Comparison of ENCODE assay signal across 19 cellular contexts in genomic region chr13:31322025-31322424, GRCh38.
DNase-seq lines count a peak whose midpoint lies in the region; ATAC-seq, FAIRE-seq and TF ChIP-seq lines count a peak whose summit lies in the region.
"Had no signal": no experiment of that assay in that cellular context is flagged by ENCODE, and none has a peak within 500 bp of the region (broad histone marks: within the 10 kb centered on the region; RNA-seq: fewer than 3 reads in every experiment).

No MANE protein-coding gene starts in this region.

- no peaks in the 10 kb centered on the region for H3K27me3 Mint-ChIP-seq in activated T-cell treated with anti-CD3 and anti-CD28 coated beads, Interleukin-2, amount 50 U/mL, for 4 hours (ENCODE audit: low read depth)
- H3K27me3 Mint-ChIP-seq: brain; CD4-positive, alpha-beta T cell had no signal

- H3K27ac ChIP-seq in GM12878 (ENCODE audit: control insufficient read depth, insufficient read depth) = no peak overlapping the region
- H3K27ac ChIP-seq in thyroid gland = no peak overlapping the region
- H3K27ac ChIP-seq: 22Rv1, heart left ventricle, thoracic aorta had no signal

- no peaks in the 10 kb centered on the region; the same call in 2 of the 3 replicates for H3K9me3 ChIP-seq in GM12878 (replicated peaks; ENCODE audit: control insufficient read depth, insufficient read depth, low read length)
- H3K9me3 ChIP-seq in thyroid gland = no peaks in the 10 kb centered on the region
- H3K9me3 ChIP-seq: heart left ventricle, mucosa of descending colon, thoracic aorta had no signal

- no peaks in the 10 kb centered on the region for H3K9me3 Mint-ChIP-seq in activated T-cell treated with anti-CD3 and anti-CD28 coated beads, Interleukin-2, amount 50 U/mL, for 4 hours

- WGBS in GM12878 (ENCODE audit: insufficient coverage, insufficient replicate concordance, low lambda C conversion rate, missing lambda C conversion rate) = 27% methylated on average over 3 of the region's 3 CpGs
- 59 to 78% methylated on average over 3 of the region's 3 CpGs for WGBS in thyroid gland, 2 donors

- ATAC-seq in GM12878 (peak; percentile 21), Right ventricle myocardium superior (ENCODE audit: poor library complexity) (peak; percentile 87), GM21528 (IDR thresholded peaks at IDR 0.05; ENCODE audit: low FRiP score, unreplicated experiment) (no peak)
- ATAC-seq in activated T-cell treated with anti-CD3 and anti-CD28 coated beads, Interleukin-2, amount 50 U/mL, for 4 hours = no peak
- ATAC-seq: mucosa of descending colon, WTC11 had no signal

- DNase-seq in DMS 273 (lab: John Stamatoyannopoulos, UW; ENCODE audit: unreplicated experiment) = peak; percentile 7
- no peak for DNase-seq in DMS 273 treated with DMSO at 0.1 percent for 48 hours (lab: John Stamatoyannopoulos, UW)
- DNase-seq in GM12878 (ENCODE audit: low read depth, low spot score) = no peak
- peak; percentile 53 for DNase-seq in Right ventricle myocardium superior
- DNase-seq in thyroid gland = peak; percentile 5
- DNase-seq in activated CD4-positive, alpha-beta T cell treated with anti-CD3 and anti-CD28 coated beads, Interleukin-2, amount 50 U/mL, for 48 hours = no peak
- no peak for DNase-seq in activated T-cell treated with anti-CD3 and anti-CD28 coated beads, Interleukin-2, amount 50 U/mL, for 4 hours
- DNase-seq: activated gamma-delta T cell treated with Interleukin-2 at 50 U/mL for 16 hours; CD4-positive, alpha-beta T cell; endodermal cell; mucosa of descending colon; NCI-H1417 treated with DMSO at 0.1 percent for 48 hours had no signal

- H3K27me3 ChIP-seq in GM12878 (replicated peaks in 1 of 2; ENCODE audit: control insufficient read depth in 2 of 2, insufficient read depth in 2 of 2, low read length in 1 of 2) = no peaks in the 10 kb centered on the region
- no peaks in the 10 kb centered on the region for H3K27me3 ChIP-seq in thyroid gland
- H3K27me3 ChIP-seq: heart left ventricle had no signal

- H4K20me1 ChIP-seq in GM12878 (ENCODE audit: control insufficient read depth, insufficient read depth) = no peaks in the 10 kb centered on the region

- no peak overlapping the region for H2AFZ ChIP-seq in GM12878 (ENCODE audit: control insufficient read depth, low read depth, low read length)

- no peak for TF ChIP-seq CTCF in GM12878 (IDR thresholded peaks at IDR 0.05 in 2 of 3, conservative IDR thresholded peaks at IDR 0.05 in 1 of 3; ENCODE audit: control insufficient read depth in 2 of 3, extremely low read depth in 1 of 3, insufficient read depth in 1 of 3, low read depth in 3 of 3, low read length in 3 of 3)
- no peak for TF ChIP-seq CTCF in thyroid gland (IDR thresholded peaks at IDR 0.05)

- RAD21 ChIA-PET in GM12878 (lab: Charles Lee; ENCODE audit: unreplicated experiment) = no interaction called here

- H3K79me2 ChIP-seq in GM12878 (ENCODE audit: control insufficient read depth, insufficient read depth, low read length) = no peaks in the 10 kb centered on the region

- H3K9ac ChIP-seq in GM12878 (ENCODE audit: control insufficient read depth, insufficient read depth, low read length) = no peak overlapping the region

- TF ChIP-seq EP300 in GM12878 (IDR thresholded peaks at IDR 0.05; ENCODE audit: borderline replicate concordance in 1 of 2, control insufficient read depth in 1 of 2, low read depth in 2 of 2, low read length in 2 of 2) = no peak

- H3K36me3 ChIP-seq in GM12878 (ENCODE audit: control insufficient read depth in 2 of 2, insufficient read depth in 2 of 2, low read length in 1 of 2) = no peaks in the 10 kb centered on the region
- no peaks in the 10 kb centered on the region for H3K36me3 ChIP-seq in thyroid gland
- H3K36me3 ChIP-seq: thoracic aorta had no signal

- SMC1A ChIA-PET in GM12878 (lab: Charles Lee; ENCODE audit: uncharacterized antibody, unreplicated experiment) = no interaction called here

- H3K4me1 ChIP-seq in GM12878 (ENCODE audit: control insufficient read depth, insufficient read depth, low read length) = no peaks in the 10 kb centered on the region
- no peaks in the 10 kb centered on the region for H3K4me1 ChIP-seq in thyroid gland

- H3K4me3 ChIP-seq in GM12878 = no peak overlapping the region
- H3K4me3 ChIP-seq in thyroid gland (replicated peaks in 1 of 3) = no peak overlapping the region
- H3K4me3 ChIP-seq: heart left ventricle, mucosa of descending colon, thoracic aorta had no signal

- no TSS peak for BruUV-seq in GM12878 (replicated peaks; lab: Mats Ljungman, UMichigan)

- H3K36me3 Mint-ChIP-seq in activated T-cell treated with anti-CD3 and anti-CD28 coated beads, Interleukin-2, amount 50 U/mL, for 4 hours (ENCODE audit: insufficient read depth) = peaks cover 33% of the 10 kb centered on the region

- no peak overlapping the region for H3K4me2 ChIP-seq in GM12878 (ENCODE audit: control insufficient read depth, insufficient read depth)

- CTCF ChIA-PET in GM12878 (lab: Yijun Ruan, JAX) = no interaction called here

- H3K4me3 Mint-ChIP-seq in activated T-cell treated with anti-CD3 and anti-CD28 coated beads, Interleukin-2, amount 50 U/mL, for 4 hours = no peak overlapping the region
- H3K4me3 Mint-ChIP-seq: brain; CD4-positive, alpha-beta T cell; endodermal cell; WTC11 had no signal

- intact Hi-C loops in GM12878 (cut with micrococcal nuclease; ENCODE audit: unreplicated experiment) (no loop called here), Right ventricle myocardium superior (cut with DNase I) (no loop called here), thyroid gland (cut with DNase I) (no loop called here)

- TF ChIP-seq POLR2A in GM12878 (IDR thresholded peaks at IDR 0.05; ENCODE audit: low read depth, low read length) (no peak), thyroid gland (IDR thresholded peaks at IDR 0.05) (no peak)

- POLR2A ChIA-PET in GM12878 (lab: Charles Lee) = no interaction called here

- FAIRE-seq in GM12878 (lab: Jason Lieb, UNC) = no peak
- FAIRE-seq: G401.6 had no signal

- no peaks in the 10 kb centered on the region for H3K4me1 Mint-ChIP-seq in activated T-cell treated with anti-CD3 and anti-CD28 coated beads, Interleukin-2, amount 50 U/mL, for 4 hours (ENCODE audit: low read depth)
- H3K4me1 Mint-ChIP-seq: endodermal cell had no signal

- in situ Hi-C loops in GM12878 (cut with MboI) = no loop called here

- no peak for TF ChIP-seq RAD21 in GM12878 (IDR thresholded peaks at IDR 0.05; ENCODE audit: insufficient read depth, low read depth, low read length)

TF ChIP-seq in GM12878, 131 proteins besides CTCF, POLR2A, EP300 and RAD21:
- TF ChIP-seq MTA2 (IDR thresholded peaks at IDR 0.05; ENCODE audit: low read depth) (no peak), CHD1 (IDR thresholded peaks at IDR 0.05; ENCODE audit: low read depth, low read length) (no peak), POU2F2 (IDR thresholded peaks at IDR 0.05; ENCODE audit: borderline replicate concordance, low read depth, low read length) (no peak), TARDBP (IDR thresholded peaks at IDR 0.05; ENCODE audit: borderline replicate concordance) (no peak), SRF (IDR thresholded peaks at IDR 0.05; ENCODE audit: low read depth in 2 of 2, low read length in 2 of 2) (no peak), SKIL (IDR thresholded peaks at IDR 0.05; ENCODE audit: low read depth, poor library complexity, severe bottlenecking) (no peak), JUND (IDR thresholded peaks at IDR 0.05; ENCODE audit: low read depth, low read length) (no peak), CHD2 (IDR thresholded peaks at IDR 0.05; ENCODE audit: borderline replicate concordance, low read depth, low read length) (no peak), STAT3 (IDR thresholded peaks at IDR 0.05; ENCODE audit: low read depth, low read length) (no peak), IRF4 (IDR thresholded peaks at IDR 0.05; ENCODE audit: low read depth, low read length) (no peak), SMAD5 (IDR thresholded peaks at IDR 0.05; ENCODE audit: low read depth) (no peak), NRF1 (conservative IDR thresholded peaks at IDR 0.05; ENCODE audit: low read depth, low read length) (no peak), SREBF1 (IDR thresholded peaks at IDR 0.05; ENCODE audit: low read length) (no peak), SMARCA5 (IDR thresholded peaks at IDR 0.05) (no peak), DPF2 (IDR thresholded peaks at IDR 0.05) (no peak)

Comparison
In these comparisons a context has a peak if more than half of its experiments do, and no peak if none do; other contexts are left out.
1. DNase-seq: peak in DMS 273 (single experiment), Right ventricle myocardium superior (single experiment) and thyroid gland (2 of 2); none in DMS 273 treated with DMSO at 0.1 percent for 48 hours (single experiment), GM12878 (single experiment), activated CD4-positive, alpha-beta T cell treated with anti-CD3 and anti-CD28 coated beads, Interleukin-2, amount 50 U/mL, for 48 hours (0 of 2) and activated T-cell treated with anti-CD3 and anti-CD28 coated beads, Interleukin-2, amount 50 U/mL, for 4 hours (single experiment).
2. ATAC-seq: peak in GM12878 (single experiment) and Right ventricle myocardium superior (single experiment); none in GM21528 (single experiment) and activated T-cell treated with anti-CD3 and anti-CD28 coated beads, Interleukin-2, amount 50 U/mL, for 4 hours (0 of 2).